ENCODE assay signal across 8 cellular contexts in genomic region chrX:103343105-103343504, GRCh38. TPM values are rescaled to one million over a fixed set of nuclear protein-coding genes. Genes with fewer than 3 reads are reported as not detected.
DNase-seq lines count a peak whose midpoint lies in the region; ATAC-seq, FAIRE-seq and TF ChIP-seq lines count a peak whose summit lies in the region.

No MANE protein-coding gene starts in this region.

- POLR2A ChIA-PET in HEK293T (lab: Yijun Ruan, JAX) = interaction anchor here (1.0 to 1.1 kb wide), 2 partner anchors 13 to 34 kb away, joined by 3 to 4 read pairs; partner anchors contain the start of genes BEX3 and TCEAL9
- POLR2A ChIA-PET in Panc1 (lab: Charles Lee) = no interaction called here
- POLR2A ChIA-PET in GM12878 (lab: Charles Lee) = no interaction called here

- peak; percentile 46; the same call in 1 of the 2 replicates for TF ChIP-seq RAD21 in GM12878 (IDR thresholded peaks at IDR 0.05; ENCODE audit: insufficient read depth, low read depth, low read length)

- no peak for TF ChIP-seq POLR2A in GM12878 (IDR thresholded peaks at IDR 0.05; ENCODE audit: low read depth, low read length)

- H3K4me3 ChIP-seq in Panc1 (ENCODE audit: low read depth in 2 of 2, low read length in 2 of 2) = no peak overlapping the region
- H3K4me3 ChIP-seq in GM12878 = no peak overlapping the region
- H3K4me3 ChIP-seq in thoracic aorta = no peak overlapping the region

- intact Hi-C loops in Panc1 (cut with micrococcal nuclease; ENCODE audit: unreplicated experiment) (loop anchor here (1.0 kb wide), 1 partner anchor 121 kb away; no protein-coding TSS in a partner anchor), GM12878 (cut with micrococcal nuclease; ENCODE audit: unreplicated experiment) (loop anchor here (1.0 to 10.0 kb wide), 2 partner anchors 121 to 472 kb away; no protein-coding TSS in a partner anchor)

- H3K79me2 ChIP-seq in GM12878 (ENCODE audit: control insufficient read depth, insufficient read depth, low read length) = no peaks in the 10 kb centered on the region

- H3K36me3 ChIP-seq in Panc1 (ENCODE audit: control insufficient read depth, insufficient read depth, low read length) (no peaks in the 10 kb centered on the region), GM12878 (ENCODE audit: control insufficient read depth in 2 of 2, insufficient read depth in 2 of 2, low read length in 1 of 2) (no peaks in the 10 kb centered on the region), thoracic aorta (no peaks in the 10 kb centered on the region)

- H3K9me3 ChIP-seq in Panc1 (ENCODE audit: control insufficient read depth, insufficient read depth, low read depth, low read length) (no peaks in the 10 kb centered on the region), GM12878 (replicated peaks; ENCODE audit: control insufficient read depth, insufficient read depth, low read length) (no peaks in the 10 kb centered on the region), thoracic aorta (no peaks in the 10 kb centered on the region)

- peak; percentile 19 for DNase-seq in activated CD8-positive, alpha-beta memory T cell treated with anti-CD3 and anti-CD28 coated beads, Interleukin-2, amount 50 U/mL, for 4 hours
- DNase-seq in activated CD8-positive, alpha-beta memory T cell treated with anti-CD3 and anti-CD28 coated beads for 24 hours = no peak
- DNase-seq in HEK293T (ENCODE audit: extremely low spot score) = peak; percentile 59
- peak; percentile 47 for DNase-seq in Panc1 (ENCODE audit: low read depth, low spot score)
- DNase-seq in GM12878 (ENCODE audit: low read depth, low spot score) = no peak
- no peak for DNase-seq in left lobe of liver (ENCODE audit: low spot score)
- no peak for DNase-seq in thoracic aorta (ENCODE audit: low spot score)

- in situ Hi-C loops in Panc1 (cut with HindIII; ENCODE audit: low pct_unique_long_range_greater_than_20kb, low sequenced_read_pairs) (no loop called here), GM12878 (cut with MboI) (loop anchor here (10.0 kb wide), 1 partner anchor 122 kb away; no protein-coding TSS in a partner anchor)

- BruUV-seq in Panc1 (replicated peaks; lab: Mats Ljungman, UMichigan) (no TSS peak), GM12878 (replicated peaks; lab: Mats Ljungman, UMichigan) (no TSS peak)

- 0 out of 2 replicates have a peak, but pooled peaks cover 2% of the 10 kb centered on the region for H3K27me3 ChIP-seq in Panc1 (ENCODE audit: control insufficient read depth, insufficient read depth, low read length)
- no peaks in the 10 kb centered on the region; a peak in 1 of 4 replicates for H3K27me3 ChIP-seq in GM12878 (replicated peaks in 1 of 2; ENCODE audit: control insufficient read depth in 2 of 2, insufficient read depth in 2 of 2, low read length in 1 of 2)
- H3K27me3 ChIP-seq in thoracic aorta (replicated peaks; ENCODE audit: insufficient read depth) = no peaks in the 10 kb centered on the region

- TF ChIP-seq EP300 in GM12878 (IDR thresholded peaks at IDR 0.05; ENCODE audit: borderline replicate concordance in 1 of 2, control insufficient read depth in 1 of 2, low read depth in 2 of 2, low read length in 2 of 2) = no peak

- no peak overlapping the region for H3K4me2 ChIP-seq in GM12878 (ENCODE audit: control insufficient read depth, insufficient read depth)

- H3K27ac ChIP-seq in Panc1 (ENCODE audit: low read length) (no peak overlapping the region), GM12878 (ENCODE audit: control insufficient read depth, insufficient read depth) (no peak overlapping the region), thoracic aorta (no peak overlapping the region)

- no peaks in the 10 kb centered on the region for H4K20me1 ChIP-seq in GM12878 (ENCODE audit: control insufficient read depth, insufficient read depth)

- peak; percentile 72 for FAIRE-seq in GM12878 (lab: Jason Lieb, UNC)

- CTCF ChIA-PET in HEK293T (lab: Yijun Ruan, JAX) (interaction anchor here (0.6 to 1.1 kb wide), 4 partner anchors 13 to 122 kb away, joined by 3 to 14 read pairs (median 4); partner anchors contain the start of genes BEX2 and TCEAL7), Panc1 (lab: Charles Lee) (interaction anchor here (0.6 to 1.1 kb wide), 2 partner anchors 121 to 344 kb away, joined by 5 to 8 read pairs; no protein-coding TSS in a partner anchor), GM12878 (lab: Yijun Ruan, JAX) (interaction anchor here (1.0 to 1.1 kb wide), 4 partner anchors 43 to 144 kb away, joined by 3 to 8 read pairs (median 4); no protein-coding TSS in a partner anchor)

- TF ChIP-seq CTCF in Panc1 (IDR thresholded peaks at IDR 0.05) (peak; percentile 78), GM12878 (IDR thresholded peaks at IDR 0.05 in 2 of 3, conservative IDR thresholded peaks at IDR 0.05 in 1 of 3; ENCODE audit: control insufficient read depth in 2 of 3, extremely low read depth in 1 of 3, insufficient read depth in 1 of 3, low read depth in 3 of 3, low read length in 3 of 3) (peak; percentile 48 to 70 (median 62); a peak in 5 of 6 replicates), thoracic aorta (IDR thresholded peaks at IDR 0.05) (peak; percentile 61)

- ATAC-seq in Panc1 (peak; percentile 83), GM12878 (peak; percentile 76), left lobe of liver (peak; percentile 66), thoracic aorta (ENCODE audit: insufficient number of reproducible peaks, low FRiP score, low read depth) (no peak), HG03442 (IDR thresholded peaks at IDR 0.05; ENCODE audit: unreplicated experiment) (no peak)

- SMC1A ChIA-PET in GM12878 (lab: Charles Lee; ENCODE audit: uncharacterized antibody, unreplicated experiment) = no interaction called here

- H3K4me1 ChIP-seq in Panc1 (ENCODE audit: control insufficient read depth, insufficient read depth, low read length) = no peaks in the 10 kb centered on the region
- H3K4me1 ChIP-seq in GM12878 (ENCODE audit: control insufficient read depth, insufficient read depth, low read length) = no peaks in the 10 kb centered on the region
- no peaks in the 10 kb centered on the region for H3K4me1 ChIP-seq in thoracic aorta (ENCODE audit: control insufficient read depth in 1 of 2, low read depth in 2 of 2)

- RAD21 ChIA-PET in GM12878 (lab: Charles Lee; ENCODE audit: unreplicated experiment) = interaction anchor here (0.7 to 0.9 kb wide), 2 partner anchors 122 to 673 kb away, joined by 3 read pairs; no protein-coding TSS in a partner anchor

- H2AFZ ChIP-seq in GM12878 (ENCODE audit: control insufficient read depth, low read depth, low read length) = no peak overlapping the region; the same call in 1 of the 2 replicates

- WGBS in GM12878 (ENCODE audit: insufficient coverage, insufficient replicate concordance, low lambda C conversion rate, missing lambda C conversion rate) = 0% methylated on average over 2 of the region's 2 CpGs

- H3K9ac ChIP-seq in GM12878 (ENCODE audit: control insufficient read depth, insufficient read depth, low read length) = no peak overlapping the region

RNA-seq across cellular contexts. Expression of gene TCEAL7, which starts 13.1 kb away (rescaled TPM):
- total RNA-seq in Panc1 (2021; ENCODE audit: unreplicated experiment) (not detected), GM12878 (2014; rRNA removed) (not detected in 2 replicates), GM12878 (2014; rRNA removed; fragmentation: Illumina TruSeq; extraction: Trizol) (not detected in 2 replicates), GM12878 (2021) (not detected in 2 replicates), left lobe of liver (0.28 TPM), thoracic aorta (10 to 100 TPM in 1 of 2 donors, 1 to 10 TPM in 1; 2.8 to 12.2 TPM)
- not detected for polyA plus RNA-seq in Panc1 (2012; ENCODE audit: insufficient read length)
- total RNA-seq in GM12878 (2013; cell fraction: nucleolus; rRNA removed) = not detected in 2 replicates
- polyA plus RNA-seq in GM12878 (2011; ENCODE audit: low read depth) = not detected
- polyA plus RNA-seq in GM12878 (2011; rRNA removed) (not detected in 2 replicates), GM12878 (2014; fragmentation: Illumina TruSeq; extraction: Trizol) (not detected in 2 replicates), GM12878 (2014; fragmentation: Nextera tagmentation; extraction: Ambion mirVana) (not detected), GM12878 (2014; rRNA removed) (not detected in 2 replicates), GM12878 (2016; fragmentation: Nextera tagmentation; extraction: Ambion mirVana) (not detected)
- polyA plus RNA-seq in GM12878 (2011; cell fraction: cytosol; rRNA removed) = not detected in 2 replicates
- not detected in 2 replicates for polyA plus RNA-seq in GM12878 (2011; cell fraction: nucleus; rRNA removed)
- not detected in 2 replicates for polyA plus RNA-seq in GM12878 (2012)
- not detected in 2 replicates for polyA minus RNA-seq in GM12878 (2011; rRNA and poly(A)+ RNA removed)
- not detected in 2 replicates for polyA minus RNA-seq in GM12878 (2011; cell fraction: cytosol; rRNA and poly(A)+ RNA removed)
- not detected in 2 replicates for polyA minus RNA-seq in GM12878 (2011; cell fraction: nucleus; rRNA and poly(A)+ RNA removed)

RNA-seq across cellular contexts. Expression of gene TCEAL9, which starts 13.2 kb away (rescaled TPM):
- total RNA-seq in Panc1 (2021; ENCODE audit: unreplicated experiment) (42.6 TPM), GM12878 (2014; rRNA removed) (0.38 and 0.73 TPM in 2 replicates), GM12878 (2014; rRNA removed; fragmentation: Illumina TruSeq; extraction: Trizol) (0.54 and 2.3 TPM in 2 replicates), GM12878 (2021) (0.67 and 0.69 TPM in 2 replicates), left lobe of liver (4.0 TPM), thoracic aorta (100 to 1,000 TPM in 1 of 2 donors, 10 to 100 TPM in 1; 70.4 to 118 TPM)
- 40.2 TPM for polyA plus RNA-seq in Panc1 (2012; ENCODE audit: insufficient read length)
- total RNA-seq in GM12878 (2013; cell fraction: nucleolus; rRNA removed) = 0.96 and 1.1 TPM in 2 replicates
- polyA plus RNA-seq in GM12878 (2011; ENCODE audit: low read depth) = 4.0 TPM
- polyA plus RNA-seq in GM12878 (2011; rRNA removed) (0.39 and 0.42 TPM in 2 replicates), GM12878 (2014; fragmentation: Illumina TruSeq; extraction: Trizol) (1.3 and 1.6 TPM in 2 replicates), GM12878 (2014; fragmentation: Nextera tagmentation; extraction: Ambion mirVana) (1 to 10 TPM; 1.7 to 2.5 TPM), GM12878 (2014; rRNA removed) (0.33 and 0.64 TPM in 2 replicates), GM12878 (2016; fragmentation: Nextera tagmentation; extraction: Ambion mirVana) (1 to 10 TPM; 1.1 to 1.3 TPM)
- polyA plus RNA-seq in GM12878 (2011; cell fraction: cytosol; rRNA removed) = 0.09 TPM in 1 of 2 replicates, not detected in the other
- 0.09 TPM in 1 of 2 replicates, not detected in the other for polyA plus RNA-seq in GM12878 (2011; cell fraction: nucleus; rRNA removed)
- polyA plus RNA-seq in GM12878 (2012) = 6.1 and 6.8 TPM in 2 replicates
- polyA minus RNA-seq in GM12878 (2011; rRNA and poly(A)+ RNA removed) = not detected in 2 replicates
- not detected in 2 replicates for polyA minus RNA-seq in GM12878 (2011; cell fraction: cytosol; rRNA and poly(A)+ RNA removed)
- polyA minus RNA-seq in GM12878 (2011; cell fraction: nucleus; rRNA and poly(A)+ RNA removed) = not detected in 2 replicates

RNA-seq across cellular contexts. Expression of gene BEX2, which starts 32.3 kb away (rescaled TPM):
- total RNA-seq in Panc1 (2021; ENCODE audit: unreplicated experiment) (9.1 TPM), GM12878 (2014; rRNA removed) (0.27 and 0.79 TPM in 2 replicates), GM12878 (2014; rRNA removed; fragmentation: Illumina TruSeq; extraction: Trizol) (0.72 and 1.2 TPM in 2 replicates), GM12878 (2021) (0.56 and 0.80 TPM in 2 replicates), left lobe of liver (0.48 TPM), thoracic aorta (1 to 10 TPM in 1 of 2 donors, not detected in 1; 5.9 TPM)
- 8.6 TPM for polyA plus RNA-seq in Panc1 (2012; ENCODE audit: insufficient read length)
- 0.69 and 0.73 TPM in 2 replicates for total RNA-seq in GM12878 (2013; cell fraction: nucleolus; rRNA removed)
- polyA plus RNA-seq in GM12878 (2011; ENCODE audit: low read depth) = 6.6 TPM
- polyA plus RNA-seq in GM12878 (2011; rRNA removed) (2.8 and 3.4 TPM in 2 replicates), GM12878 (2014; fragmentation: Illumina TruSeq; extraction: Trizol) (0.91 and 2.7 TPM in 2 replicates), GM12878 (2014; fragmentation: Nextera tagmentation; extraction: Ambion mirVana) (1 to 10 TPM in 1 of 2 experiments, under 1 TPM in 1; 0.52 to 1.3 TPM), GM12878 (2014; rRNA removed) (0.72 and 1.0 TPM in 2 replicates), GM12878 (2016; fragmentation: Nextera tagmentation; extraction: Ambion mirVana) (under 1 TPM; 0.33 to 0.95 TPM)
- 1.3 and 1.4 TPM in 2 replicates for polyA plus RNA-seq in GM12878 (2011; cell fraction: cytosol; rRNA removed)
- 1.9 and 2.6 TPM in 2 replicates for polyA plus RNA-seq in GM12878 (2011; cell fraction: nucleus; rRNA removed)
- 7.1 and 7.7 TPM in 2 replicates for polyA plus RNA-seq in GM12878 (2012)
- polyA minus RNA-seq in GM12878 (2011; rRNA and poly(A)+ RNA removed) = 0.51 and 1.6 TPM in 2 replicates
- polyA minus RNA-seq in GM12878 (2011; cell fraction: cytosol; rRNA and poly(A)+ RNA removed) = not detected in 2 replicates
- polyA minus RNA-seq in GM12878 (2011; cell fraction: nucleus; rRNA and poly(A)+ RNA removed) = not detected in 2 replicates

RNA-seq across cellular contexts. Expression of gene BEX3, which starts 33.2 kb away (rescaled TPM):
- total RNA-seq in Panc1 (2021; ENCODE audit: unreplicated experiment) (59.3 TPM), GM12878 (2014; rRNA removed) (not detected in 2 replicates), GM12878 (2014; rRNA removed; fragmentation: Illumina TruSeq; extraction: Trizol) (not detected in 2 replicates), GM12878 (2021) (0.27 and 1.5 TPM in 2 replicates), left lobe of liver (23.7 TPM), thoracic aorta (100 to 1,000 TPM; 127 to 136 TPM)
- polyA plus RNA-seq in Panc1 (2012; ENCODE audit: insufficient read length) = 118 TPM
- not detected in 2 replicates for total RNA-seq in GM12878 (2013; cell fraction: nucleolus; rRNA removed)
- polyA plus RNA-seq in GM12878 (2011; ENCODE audit: low read depth) = 13.5 TPM
- polyA plus RNA-seq in GM12878 (2011; rRNA removed) (not detected in 2 replicates), GM12878 (2014; fragmentation: Illumina TruSeq; extraction: Trizol) (not detected in 2 replicates), GM12878 (2014; fragmentation: Nextera tagmentation; extraction: Ambion mirVana) (not detected), GM12878 (2014; rRNA removed) (not detected in 2 replicates), GM12878 (2016; fragmentation: Nextera tagmentation; extraction: Ambion mirVana) (1 to 10 TPM in 1 of 2 experiments, not detected in 1; 1.3 TPM)
- polyA plus RNA-seq in GM12878 (2011; cell fraction: cytosol; rRNA removed) = not detected in 2 replicates
- not detected in 2 replicates for polyA plus RNA-seq in GM12878 (2011; cell fraction: nucleus; rRNA removed)
- polyA plus RNA-seq in GM12878 (2012) = 16.2 and 16.3 TPM in 2 replicates
- polyA minus RNA-seq in GM12878 (2011; rRNA and poly(A)+ RNA removed) = not detected in 2 replicates
- not detected in 2 replicates for polyA minus RNA-seq in GM12878 (2011; cell fraction: cytosol; rRNA and poly(A)+ RNA removed)
- not detected in 2 replicates for polyA minus RNA-seq in GM12878 (2011; cell fraction: nucleus; rRNA and poly(A)+ RNA removed)

Comparison
In these comparisons a context has a peak if more than half of its experiments do, and no peak if none do; other contexts are left out.
1. DNase-seq: peak in activated CD8-positive, alpha-beta memory T cell treated with anti-CD3 and anti-CD28 coated beads, Interleukin-2, amount 50 U/mL, for 4 hours (single experiment), HEK293T (single experiment) and Panc1 (single experiment); none in activated CD8-positive, alpha-beta memory T cell treated with anti-CD3 and anti-CD28 coated beads for 24 hours (single experiment), GM12878 (single experiment), left lobe of liver (single experiment) and thoracic aorta (single experiment).
2. ATAC-seq: peak in Panc1 (single experiment), GM12878 (single experiment) and left lobe of liver (single experiment); none in thoracic aorta (single experiment) and HG03442 (single experiment).
3. Peak in every context shown above with its lines, with median percentiles within 50 percentile points of each other: CTCF ChIP-seq.